8 cellular contexts compared by ENCODE assay signal in the genomic region with DNA sequence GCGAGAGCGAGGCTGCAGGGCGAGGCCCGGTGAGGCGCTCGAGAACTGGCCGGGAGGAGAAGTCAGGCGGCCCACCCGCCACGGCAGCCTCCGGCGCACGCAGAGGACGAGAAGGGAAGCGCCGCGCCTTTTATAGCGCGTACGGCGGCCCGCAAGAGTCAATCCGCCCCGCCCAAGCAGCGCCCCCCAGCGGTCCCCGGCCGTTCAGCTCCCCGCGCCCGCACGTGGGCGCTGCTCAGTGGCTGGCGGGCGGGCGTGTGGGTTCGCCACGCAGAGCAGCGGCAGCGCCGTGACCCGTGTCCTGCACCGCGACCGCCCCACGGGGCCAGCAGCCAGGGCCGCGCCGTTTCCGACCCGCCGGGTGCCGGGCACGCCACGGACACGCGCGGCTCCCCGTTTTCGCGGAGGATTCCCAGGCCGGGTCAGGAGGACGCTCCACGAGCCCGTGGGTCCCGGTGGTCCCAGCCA. TPM values are rescaled to one million over a fixed set of nuclear protein-coding genes. Genes with fewer than 3 reads are reported as not detected.
DNase-seq lines count a peak whose midpoint lies in the region; ATAC-seq and TF ChIP-seq lines count a peak whose summit lies in the region.

No MANE protein-coding gene starts in this region.

- peaks cover 11% of the 10 kb centered on the region for H3K36me3 ChIP-seq in breast epithelium

- TF ChIP-seq CTCF in VCaP (conservative IDR thresholded peaks at IDR 0.05) = peak; percentile 97
- peak; percentile 44 to 96 (median 78) for TF ChIP-seq CTCF in breast epithelium (IDR thresholded peaks at IDR 0.05)

- DNase-seq in NCI-H187 (lab: John Stamatoyannopoulos, UW) (peak; percentile 20 to 54), NCI-H187 treated with DMSO at 0.1 percent for 48 hours (lab: John Stamatoyannopoulos, UW) (no peak), NCI-H2107 treated with DMSO at 0.1 percent for 48 hours (lab: John Stamatoyannopoulos, UW; ENCODE audit: unreplicated experiment) (peak; percentile 21), breast epithelium (ENCODE audit: low spot score in 2 of 2) (peak; percentile 77 to 92), inferior parietal cortex (ENCODE audit: extremely low spot score) (peak; percentile 83), smooth muscle cell of the brain vasculature (ENCODE audit: low read depth, low spot score) (peak; percentile 67)

- H3K27me3 ChIP-seq in breast epithelium = no peaks in the 10 kb centered on the region

- no peaks in the 10 kb centered on the region for H3K9me3 ChIP-seq in breast epithelium

- peak; percentile 55 for ATAC-seq in HG02943 (IDR thresholded peaks at IDR 0.05; ENCODE audit: low read depth, unreplicated experiment)

- H3K27ac ChIP-seq in VCaP = peak overlapping the region; percentile 92
- H3K27ac ChIP-seq in breast epithelium = peak overlapping the region; percentile 13 to 45

- H3K4me3 ChIP-seq in breast epithelium = peak overlapping the region; percentile 75 to 86 (median 81)

- intact Hi-C loops in breast epithelium (cut with DNase I; ENCODE audit: low total_unique reads) = no loop called here

- TF ChIP-seq POLR2A in breast epithelium (IDR thresholded peaks at IDR 0.05) = peak; percentile 87

- peaks cover 3 to 14% of the 10 kb centered on the region in 2 donors for H3K4me1 ChIP-seq in breast epithelium

RNA-seq across cellular contexts. Expression of gene LCN10, which starts 14.6 kb away (rescaled TPM):
- 1 to 10 TPM in 2 of 3 donors, under 1 TPM in 1; 0.73 to 6.9 (median 6.7) TPM for total RNA-seq in breast epithelium

RNA-seq across cellular contexts. Expression of gene DIPK1B, which starts 15.7 kb away (rescaled TPM):
- 1 to 10 TPM; 4.8 to 8.2 (median 5.6) TPM for total RNA-seq in breast epithelium

RNA-seq across cellular contexts. Expression of gene LCN6, which starts 20.2 kb away (rescaled TPM):
- 10 to 100 TPM in 1 of 3 donors, 1 to 10 TPM in 2; 4.1 to 12.2 (median 9.5) TPM for total RNA-seq in breast epithelium

RNA-seq across cellular contexts. Expression of gene LCN8, which starts 29.9 kb away (rescaled TPM):
- not detected for total RNA-seq in breast epithelium

RNA-seq across cellular contexts. Expression of gene LCN15, which starts 36.2 kb away (rescaled TPM):
- not detected for total RNA-seq in breast epithelium
